Comparison of ENCODE assay signal across 8 cellular contexts in the genomic region with DNA sequence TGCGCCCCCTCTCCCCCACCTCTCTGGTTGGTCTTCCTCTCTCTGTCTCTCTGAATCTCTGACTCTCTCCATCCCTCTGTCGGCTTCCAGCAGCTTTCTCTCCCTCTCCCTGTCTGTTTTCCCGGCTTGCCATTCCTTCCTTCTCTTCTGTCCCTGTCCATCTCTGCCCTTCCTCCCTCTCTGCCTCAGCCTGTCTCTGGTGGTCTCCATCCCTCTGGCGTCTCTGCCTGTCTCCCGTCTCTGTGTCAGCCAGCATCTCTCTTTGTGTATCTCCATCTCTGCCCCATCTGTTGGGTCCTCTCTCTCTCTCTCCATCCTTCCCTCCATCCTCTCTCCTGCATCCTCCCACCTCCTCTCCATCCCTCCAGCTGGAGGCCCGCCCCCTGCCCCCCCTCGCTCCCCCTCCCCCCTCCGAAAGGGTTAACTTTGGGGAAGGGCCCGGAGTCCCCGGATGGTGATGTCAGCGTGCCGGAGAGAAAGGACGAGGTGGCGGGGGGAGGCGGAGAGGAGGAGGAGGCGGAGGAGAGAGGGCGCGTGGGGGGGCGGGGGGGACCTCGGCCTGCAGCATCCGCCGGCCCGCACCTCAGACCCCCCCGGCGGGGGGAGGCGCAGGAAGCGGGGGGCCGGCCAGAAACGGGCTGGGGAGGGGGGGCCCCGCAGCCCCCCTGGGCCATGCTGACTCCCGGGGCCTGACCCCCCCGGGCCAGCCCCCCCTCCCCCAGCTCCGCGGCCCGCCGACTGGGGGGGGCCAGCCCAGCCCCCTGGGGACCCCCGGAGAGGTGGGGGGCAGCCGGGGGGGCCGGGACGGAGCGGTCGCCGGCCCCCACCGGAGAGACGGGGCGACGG. TPM values are rescaled to one million over a fixed set of nuclear protein-coding genes. Genes with fewer than 3 reads are reported as not detected.
A peak's percentile ranks its signal among the peaks of the same experiment; 100 is the strongest.
DNase-seq lines count a peak whose midpoint lies in the region; ATAC-seq and TF ChIP-seq lines count a peak whose summit lies in the region.

A gene (plus strand): TSS at position 450 of the 846 bp plus-strand sequence. CDS start 446 bp downstream, outside the sequence.

- H3K27me3 Mint-ChIP-seq in neural crest cell (ENCODE audit: low read depth) = no peaks in the 10 kb centered on the region

- DNase-seq in D341Med (ENCODE audit: low spot score) (peak; percentile 84), NCI-H2081 treated with DMSO at 0.1 percent for 48 hours (lab: John Stamatoyannopoulos, UW) (peak; percentile 12), epidermal melanocyte (ENCODE audit: insufficient read length, low spot score) (peak; percentile 49), neural crest cell (ENCODE audit: low read depth, low spot score) (peak; percentile 65), ureter (ENCODE audit: low spot score) (no peak), omental fat pad (ENCODE audit: low spot score) (no peak)
- peak; percentile 22 to 28 for DNase-seq in activated CD8-positive, alpha-beta memory T cell treated with anti-CD3 and anti-CD28 coated beads for 4 hours (ENCODE audit: low read depth in 2 of 2)

- TF ChIP-seq CTCF in neural crest cell (conservative IDR thresholded peaks at IDR 0.05) (no peak), omental fat pad (IDR thresholded peaks at IDR 0.05) (no peak)

- peak within 1 kb of the TSS; percentile 87 for H3K27ac Mint-ChIP-seq in neural crest cell (ENCODE audit: unreplicated experiment)

- H3K4me1 Mint-ChIP-seq in neural crest cell = peaks cover 50% of the 10 kb centered on the region

- H3K9me3 Mint-ChIP-seq in neural crest cell = no peaks in the 10 kb centered on the region

- H3K36me3 Mint-ChIP-seq in neural crest cell (ENCODE audit: low read depth) = no peaks in the 10 kb centered on the region

- ATAC-seq in omental fat pad (ENCODE audit: low FRiP score) (no peak), GM18868 (IDR thresholded peaks at IDR 0.05; ENCODE audit: unreplicated experiment) (no peak)

- H3K4me3 Mint-ChIP-seq in neural crest cell = peak within 1 kb of the TSS; percentile 88

RNA-seq across cellular contexts. Expression of the gene that starts here (rescaled TPM):
- total RNA-seq in neural crest cell (50.0 and 50.7 TPM in 2 replicates), ureter (10.6 TPM), omental fat pad (1 to 10 TPM in 1 of 4 donors, under 1 TPM in 1, not detected in 2; 0.19 to 2.1 TPM)

Comparison
In these comparisons a context has a peak if more than half of its experiments do, and no peak if none do; other contexts are left out.
1. DNase-seq: peak in D341Med (single experiment), NCI-H2081 treated with DMSO at 0.1 percent for 48 hours (single experiment), activated CD8-positive, alpha-beta memory T cell treated with anti-CD3 and anti-CD28 coated beads for 4 hours (2 of 2), epidermal melanocyte (single experiment) and neural crest cell (single experiment); none in ureter (single experiment) and omental fat pad (single experiment).